In the genomic region with DNA sequence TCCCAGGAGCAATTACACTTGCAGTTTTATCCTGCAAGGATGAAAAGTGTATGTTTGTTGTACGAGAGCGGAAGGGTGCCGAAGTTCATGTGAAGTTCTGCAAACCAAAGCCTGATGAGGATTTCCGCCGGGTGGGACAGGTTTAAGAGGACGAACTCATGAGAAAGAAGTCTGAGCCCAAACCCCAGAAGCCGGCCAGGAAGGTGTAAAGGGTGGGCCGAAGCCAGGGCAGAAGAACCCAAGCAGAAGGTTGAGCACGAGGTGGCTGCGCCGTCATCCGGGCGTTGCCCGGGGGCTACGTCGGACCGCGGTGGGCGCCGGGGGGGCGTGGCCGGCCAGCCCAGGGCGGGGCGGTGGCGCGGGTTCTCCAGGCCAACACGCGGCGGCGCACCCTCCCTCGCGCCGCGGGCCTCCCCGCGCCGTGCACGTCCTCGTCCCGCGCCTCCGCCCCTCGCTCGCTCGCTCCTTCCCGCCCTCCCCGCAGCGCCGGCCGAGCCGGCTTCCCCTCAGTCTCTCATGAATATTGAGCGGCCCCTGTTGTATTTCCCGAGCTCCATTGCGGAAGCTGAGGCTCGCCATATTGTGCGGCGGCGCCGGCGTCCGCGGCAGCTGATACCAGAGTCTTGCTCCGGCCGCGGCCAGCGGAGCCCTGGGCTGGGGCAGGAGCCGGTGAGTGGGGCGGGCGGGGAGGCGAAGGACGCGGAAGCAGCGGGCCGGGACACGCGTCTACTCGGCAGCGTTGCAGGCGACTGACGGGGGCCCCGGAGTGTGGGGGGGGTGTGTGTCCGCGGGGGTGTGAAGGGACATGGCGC, we compare ENCODE assay signal across 8 cellular contexts. TPM values are rescaled to one million over a fixed set of nuclear protein-coding genes. Genes with fewer than 3 reads are reported as not detected.
DNase-seq lines count a peak whose midpoint lies in the region; ATAC-seq and TF ChIP-seq lines count a peak whose summit lies in the region.

TSS of gene RNF2 (plus strand) at position 578 of the 812 bp plus-strand sequence. CDS start 41,996 bp downstream, outside the sequence.

- DNase-seq in DMS79 (lab: John Stamatoyannopoulos, UW) (peak; percentile 49), KG1 (lab: John Stamatoyannopoulos, UW) (peak; percentile 73), RWPE2 (ENCODE audit: low spot score) (peak; percentile 55), activated gamma-delta T cell (lab: John Stamatoyannopoulos, UW) (peak; percentile 79), foreskin fibroblast (peak; percentile 76 to 91), neural crest cell (ENCODE audit: low read depth, low spot score) (peak; percentile 73)

- H3K27ac Mint-ChIP-seq in neural crest cell (ENCODE audit: unreplicated experiment), result peak within 1 kb of the TSS; percentile 90

- ATAC-seq in GM21723 (IDR thresholded peaks at IDR 0.05; ENCODE audit: unreplicated experiment), result peak; percentile 87
- peak; percentile 83 for ATAC-seq in RWPE2 (ENCODE audit: low read depth)

- peak within 1 kb of the TSS; percentile 70 for H3K4me3 ChIP-seq in RWPE2 (ENCODE audit: severe bottlenecking)
- peak within 1 kb of the TSS; percentile 60 to 89 for H3K4me3 ChIP-seq in foreskin fibroblast (ENCODE audit: low read depth in 1 of 2, low read length in 2 of 2)
- peak within 1 kb of the TSS; percentile 79 to 83 for H3K4me3 ChIP-seq in stomach smooth muscle (ENCODE audit: low read length in 2 of 2)

- peak within 1 kb of the TSS; percentile 94 for H3K4me3 Mint-ChIP-seq in neural crest cell

- H3K36me3 Mint-ChIP-seq in neural crest cell (ENCODE audit: low read depth), result no peaks in the 10 kb centered on the region

- H3K27me3 Mint-ChIP-seq in neural crest cell (ENCODE audit: low read depth), result no peaks in the 10 kb centered on the region

- H3K4me1 Mint-ChIP-seq in neural crest cell, result peaks cover 38% of the 10 kb centered on the region

- peaks cover 9% of the 10 kb centered on the region for H3K4me1 ChIP-seq in RWPE2 (ENCODE audit: insufficient read depth, poor library complexity, severe bottlenecking)
- H3K4me1 ChIP-seq in stomach smooth muscle (ENCODE audit: control insufficient read depth, insufficient read depth, low read length), result peaks cover 4% of the 10 kb centered on the region

- H3K27me3 ChIP-seq in RWPE2 (ENCODE audit: insufficient read depth, poor library complexity, severe bottlenecking), result no peaks in the 10 kb centered on the region
- no peaks in the 10 kb centered on the region for H3K27me3 ChIP-seq in stomach smooth muscle (ENCODE audit: control insufficient read depth in 1 of 2, insufficient read depth in 2 of 2, low read length in 2 of 2)

- TF ChIP-seq CTCF in RWPE2 (IDR thresholded peaks at IDR 0.05; ENCODE audit: poor library complexity, severe bottlenecking) (peak; percentile 31), foreskin fibroblast (IDR thresholded peaks at IDR 0.05; ENCODE audit: low read depth, low read length) (no peak), neural crest cell (conservative IDR thresholded peaks at IDR 0.05) (peak; percentile 9)

- H3K9me3 ChIP-seq in RWPE2 (ENCODE audit: severe bottlenecking), result no peaks in the 10 kb centered on the region
- H3K9me3 ChIP-seq in stomach smooth muscle (ENCODE audit: control insufficient read depth in 2 of 2, low read length in 2 of 2), result no peaks in the 10 kb centered on the region

- peak within 1 kb of the TSS; percentile 35 for H3K27ac ChIP-seq in RWPE2 (ENCODE audit: poor library complexity, severe bottlenecking)
- peak within 1 kb of the TSS; percentile 69 for H3K27ac ChIP-seq in stomach smooth muscle (ENCODE audit: low read length)

- peak within 1 kb of the TSS; percentile 78 to 84 for H3K9ac ChIP-seq in stomach smooth muscle (ENCODE audit: low read length in 2 of 2)

- H3K36me3 ChIP-seq in RWPE2 (ENCODE audit: low read depth) (no peaks in the 10 kb centered on the region), stomach smooth muscle (ENCODE audit: control insufficient read depth in 2 of 2, insufficient read depth in 2 of 2, low read length in 2 of 2) (no peaks in the 10 kb centered on the region)

- H3K9me3 Mint-ChIP-seq in neural crest cell, result no peaks in the 10 kb centered on the region

RNA-seq across cellular contexts. Expression of gene RNF2, which starts in this region (rescaled TPM):
- 44.0 and 47.1 TPM in 2 replicates for total RNA-seq in neural crest cell

Comparison
In these comparisons a context has a peak if more than half of its experiments do, and no peak if none do; other contexts are left out.
1. Peak in every context shown above with its lines: DNase-seq, ATAC-seq, H3K4me3 ChIP-seq and H3K27ac ChIP-seq.